Comparison of ENCODE assay signal across 1 cellular context in the genomic region with DNA sequence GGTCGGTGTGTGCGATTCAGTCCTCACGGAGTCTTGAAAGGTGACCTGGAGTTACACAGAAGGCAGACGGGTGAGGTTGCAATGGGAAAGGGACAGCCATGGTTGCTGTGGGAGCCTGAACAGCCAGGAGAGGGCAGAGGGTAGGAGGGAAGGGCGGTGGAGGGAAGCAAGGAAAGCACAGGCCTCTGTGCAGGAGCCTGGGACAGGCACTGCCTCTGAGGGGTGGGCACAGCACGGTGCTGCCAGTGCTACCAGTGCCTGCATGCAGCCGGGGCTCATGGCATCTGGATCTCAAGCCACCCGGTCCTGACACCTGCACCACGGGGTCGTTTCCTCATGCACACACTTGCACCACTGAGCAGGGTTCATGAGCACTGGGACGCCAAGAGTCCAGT.
TF ChIP-seq lines count a peak whose summit lies in the region.

No MANE protein-coding gene starts in this region.

TF ChIP-seq in HepG2, 621 proteins besides CTCF, POLR2A, EP300 and RAD21:
- no peak for TF ChIP-seq ZNF407 (CRISPR knock-in tag; IDR thresholded peaks at IDR 0.05; ENCODE audit: not compliant biosample characterization)
- no peak for TF ChIP-seq ZNF260 (CRISPR knock-in tag; IDR thresholded peaks at IDR 0.05; ENCODE audit: borderline replicate concordance, low read depth)
- TF ChIP-seq ZSCAN29 (CRISPR knock-in tag; conservative IDR thresholded peaks at IDR 0.05) = no peak
- no peak for TF ChIP-seq TFDP1 (CRISPR knock-in tag; IDR thresholded peaks at IDR 0.05; ENCODE audit: borderline replicate concordance)
- TF ChIP-seq ZNF768 (CRISPR knock-in tag; IDR thresholded peaks at IDR 0.05) = no peak
- no peak for TF ChIP-seq NFIB (CRISPR knock-in tag; IDR thresholded peaks at IDR 0.05; ENCODE audit: borderline replicate concordance)
- TF ChIP-seq, protein P1, sequence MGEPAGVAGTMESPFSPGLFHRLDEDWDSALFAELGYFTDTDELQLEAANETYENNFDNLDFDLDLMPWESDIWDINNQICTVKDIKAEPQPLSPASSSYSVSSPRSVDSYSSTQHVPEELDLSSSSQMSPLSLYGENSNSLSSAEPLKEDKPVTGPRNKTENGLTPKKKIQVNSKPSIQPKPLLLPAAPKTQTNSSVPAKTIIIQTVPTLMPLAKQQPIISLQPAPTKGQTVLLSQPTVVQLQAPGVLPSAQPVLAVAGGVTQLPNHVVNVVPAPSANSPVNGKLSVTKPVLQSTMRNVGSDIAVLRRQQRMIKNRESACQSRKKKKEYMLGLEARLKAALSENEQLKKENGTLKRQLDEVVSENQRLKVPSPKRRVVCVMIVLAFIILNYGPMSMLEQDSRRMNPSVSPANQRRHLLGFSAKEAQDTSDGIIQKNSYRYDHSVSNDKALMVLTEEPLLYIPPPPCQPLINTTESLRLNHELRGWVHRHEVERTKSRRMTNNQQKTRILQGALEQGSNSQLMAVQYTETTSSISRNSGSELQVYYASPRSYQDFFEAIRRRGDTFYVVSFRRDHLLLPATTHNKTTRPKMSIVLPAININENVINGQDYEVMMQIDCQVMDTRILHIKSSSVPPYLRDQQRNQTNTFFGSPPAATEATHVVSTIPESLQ (CRISPR knock-in tag; conservative IDR thresholded peaks at IDR 0.05) = no peak
- no peak for TF ChIP-seq RXRB (CRISPR knock-in tag; IDR thresholded peaks at IDR 0.05; ENCODE audit: borderline replicate concordance)
- no peak for TF ChIP-seq SIN3B (IDR thresholded peaks at IDR 0.05; ENCODE audit: low read length)
- no peak for TF ChIP-seq ZBTB8A (CRISPR knock-in tag; IDR thresholded peaks at IDR 0.05; ENCODE audit: borderline replicate concordance, low read depth)
- TF ChIP-seq TCF12 (IDR thresholded peaks at IDR 0.05) = no peak
- no peak for TF ChIP-seq TCF12 (CRISPR knock-in tag; IDR thresholded peaks at IDR 0.05)
- TF ChIP-seq ZNF143 (CRISPR knock-in tag; IDR thresholded peaks at IDR 0.05) = no peak
